10 cellular contexts compared by ENCODE assay signal in the genomic region with DNA sequence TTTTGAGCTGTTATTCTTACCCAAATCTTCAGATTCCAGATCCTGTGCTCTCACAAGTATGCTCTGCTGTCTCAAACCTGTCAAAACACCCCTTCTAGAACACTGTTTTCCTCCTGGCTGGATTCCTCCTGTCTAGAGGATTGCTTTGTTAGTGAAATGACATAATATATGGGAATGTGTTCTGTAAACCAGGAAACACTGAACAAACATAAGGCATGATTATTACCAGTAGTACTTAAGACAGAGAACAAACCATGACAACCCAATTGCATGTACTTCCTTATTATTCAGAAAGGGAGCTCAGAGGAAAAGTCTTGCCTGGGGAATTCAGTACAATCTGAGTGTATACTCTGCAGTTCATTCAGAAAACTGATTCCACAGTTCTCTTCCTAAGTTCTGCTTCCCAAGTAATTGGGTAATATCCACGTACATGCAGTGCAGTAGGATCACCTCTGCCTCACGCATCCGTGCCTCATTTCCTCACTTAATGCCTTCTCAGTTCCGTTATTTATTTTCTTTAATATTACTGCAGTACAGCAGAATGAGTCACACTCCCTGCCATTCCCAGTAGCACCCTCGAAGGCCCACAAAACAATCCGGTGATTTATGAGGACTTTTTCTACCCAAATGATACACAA.
DNase-seq lines count a peak whose midpoint lies in the region; ATAC-seq and TF ChIP-seq lines count a peak whose summit lies in the region.
"Had no signal": no experiment of that assay in that cellular context is flagged by ENCODE, and none has a peak within 500 bp of the region (broad histone marks: within the 10 kb centered on the region; RNA-seq: fewer than 3 reads in every experiment).

No MANE protein-coding gene starts in this region.

- peaks cover 4% of the 10 kb centered on the region for H3K4me1 ChIP-seq in Panc1 (ENCODE audit: control insufficient read depth, insufficient read depth, low read length)
- H3K4me1 ChIP-seq in esophagus muscularis mucosa: peaks cover 0 to 20% (median 16%) of the 10 kb centered on the region in 4 donors

- H3K4me3 Mint-ChIP-seq in Calu3 (ENCODE audit: low read depth, unreplicated experiment) (peak overlapping the region; percentile 5), osteocyte (ENCODE audit: unreplicated experiment) (peak overlapping the region; percentile 59)

- H3K4me3 ChIP-seq in Panc1 (ENCODE audit: low read depth in 2 of 2, low read length in 2 of 2) (peak overlapping the region in 1 of 2 experiments; percentile 31; a peak in 2 of 4 replicates), esophagus muscularis mucosa (no peak overlapping the region)

- H3K27me3 Mint-ChIP-seq in Calu3 (ENCODE audit: unreplicated experiment) (no peaks in the 10 kb centered on the region), osteocyte (ENCODE audit: unreplicated experiment) (no peaks in the 10 kb centered on the region)

- in situ Hi-C loops in Panc1 (cut with HindIII; ENCODE audit: low pct_unique_long_range_greater_than_20kb, low sequenced_read_pairs): no loop called here

- DNase-seq in Calu3 (peak; percentile 3), Panc1 (ENCODE audit: low read depth, low spot score) (peak; percentile 71), esophagus muscularis mucosa (ENCODE audit: extremely low spot score) (no peak), osteocyte (ENCODE audit: extremely low spot score, unreplicated experiment) (no peak)
- DNase-seq: DMS79 treated with DMSO at 0.1 percent for 48 hours had no signal

- H3K36me3 Mint-ChIP-seq in Calu3 (ENCODE audit: insufficient read depth, unreplicated experiment): no peaks in the 10 kb centered on the region
- H3K36me3 Mint-ChIP-seq in osteocyte (ENCODE audit: unreplicated experiment): no peaks in the 10 kb centered on the region

- TF ChIP-seq CTCF in Calu3 (IDR thresholded peaks at IDR 0.05; ENCODE audit: unreplicated experiment): no peak
- TF ChIP-seq CTCF in Panc1 (IDR thresholded peaks at IDR 0.05): no peak
- TF ChIP-seq CTCF in esophagus muscularis mucosa (IDR thresholded peaks at IDR 0.05): no peak
- TF ChIP-seq CTCF in osteocyte (IDR thresholded peaks at IDR 0.05): no peak

- POLR2A ChIA-PET in Panc1 (lab: Charles Lee): no interaction called here

- H3K9me3 ChIP-seq in Panc1 (ENCODE audit: control insufficient read depth, insufficient read depth, low read depth, low read length) (no peaks in the 10 kb centered on the region; the same call in 1 of the 2 replicates), esophagus muscularis mucosa (no peaks in the 10 kb centered on the region)

- TF ChIP-seq POLR2A in esophagus muscularis mucosa (IDR thresholded peaks at IDR 0.05; ENCODE audit: low read depth): no peak

- BruUV-seq in Calu3 (replicated peaks; lab: Mats Ljungman, UMichigan): no TSS peak
- no TSS peak for BruUV-seq in Panc1 (replicated peaks; lab: Mats Ljungman, UMichigan)

- ATAC-seq in Panc1 (peak; percentile 92), GM19467 (IDR thresholded peaks at IDR 0.05; ENCODE audit: unreplicated experiment) (no peak), GM21367 (IDR thresholded peaks at IDR 0.05; ENCODE audit: unreplicated experiment) (no peak), HG03432 (IDR thresholded peaks at IDR 0.05; ENCODE audit: unreplicated experiment) (no peak), HG03175 (IDR thresholded peaks at IDR 0.05; ENCODE audit: unreplicated experiment) (no peak)
- ATAC-seq: Right ventricle myocardium inferior had no signal

- WGBS in esophagus muscularis mucosa: 22% methylated on average over 6 of the region's 6 CpGs

- no peaks in the 10 kb centered on the region for H3K27me3 ChIP-seq in Panc1 (ENCODE audit: control insufficient read depth, insufficient read depth, low read length)
- no peaks in the 10 kb centered on the region for H3K27me3 ChIP-seq in esophagus muscularis mucosa

- H3K9me3 Mint-ChIP-seq in Calu3 (ENCODE audit: low read depth, unreplicated experiment): no peaks in the 10 kb centered on the region
- no peaks in the 10 kb centered on the region for H3K9me3 Mint-ChIP-seq in osteocyte (ENCODE audit: unreplicated experiment)

- peak overlapping the region; percentile 14 for H3K27ac Mint-ChIP-seq in Calu3 (ENCODE audit: unreplicated experiment)
- peak overlapping the region; percentile 97 for H3K27ac Mint-ChIP-seq in osteocyte (ENCODE audit: unreplicated experiment)

- H3K4me1 Mint-ChIP-seq in Calu3 (ENCODE audit: low read depth, unreplicated experiment) (peaks cover 15% of the 10 kb centered on the region), osteocyte (ENCODE audit: unreplicated experiment) (peaks cover 33% of the 10 kb centered on the region)

- H3K36me3 ChIP-seq in Panc1 (ENCODE audit: control insufficient read depth, insufficient read depth, low read length) (no peaks in the 10 kb centered on the region), esophagus muscularis mucosa (no peaks in the 10 kb centered on the region)

- H3K27ac ChIP-seq in Panc1 (ENCODE audit: low read length) (no peak overlapping the region), esophagus muscularis mucosa (replicated peaks in 1 of 4) (peak overlapping the region in 3 of 4 donors; percentile 51 to 68 (median 66))

- no peak for TF ChIP-seq EP300 in esophagus muscularis mucosa (IDR thresholded peaks at IDR 0.05)

- CTCF ChIA-PET in Calu3 (lab: Charles Lee) (interaction anchor here (1.0 kb wide), 1 partner anchor 9 kb away, joined by 5 read pairs; no protein-coding TSS in a partner anchor), Panc1 (lab: Charles Lee) (no interaction called here)

- intact Hi-C loops in Calu3 (cut with micrococcal nuclease; ENCODE audit: unreplicated experiment) (no loop called here), Panc1 (cut with micrococcal nuclease; ENCODE audit: unreplicated experiment) (no loop called here), esophagus muscularis mucosa (cut with DNase I) (no loop called here)

Comparison
In these comparisons a context has a peak if more than half of its experiments do, and no peak if none do; other contexts are left out.
1. DNase-seq: peak in Calu3 (single experiment) and Panc1 (single experiment); none in esophagus muscularis mucosa (single experiment) and osteocyte (single experiment).